35 cellular contexts compared by ENCODE assay signal in the genomic region with DNA sequence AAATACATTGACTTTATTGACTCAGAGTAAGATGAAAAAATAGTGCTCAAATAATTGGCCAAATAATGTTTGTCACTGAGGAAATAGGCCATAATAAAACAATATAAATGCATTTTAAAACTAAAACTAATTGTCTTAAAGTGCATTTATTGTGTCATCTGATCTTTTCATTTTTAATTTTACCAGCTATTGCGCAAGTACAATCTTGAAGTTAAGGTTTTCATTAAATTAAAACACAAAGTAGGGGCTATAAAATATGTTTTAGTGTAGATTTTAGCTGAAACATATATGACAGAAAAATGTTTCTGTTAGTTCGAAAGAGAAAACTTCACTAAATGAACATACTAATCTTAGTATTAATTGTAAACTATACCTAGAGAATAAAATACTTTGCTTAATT.
"Had no signal": no experiment of that assay in that cellular context is flagged by ENCODE, and none has a peak within 500 bp of the region (broad histone marks: within the 10 kb centered on the region; RNA-seq: fewer than 3 reads in every experiment).

No MANE protein-coding gene starts in this region.

- H3K36me3 Mint-ChIP-seq: activated CD4-positive, alpha-beta memory T cell treated with anti-CD3 and anti-CD28 coated beads for 36 hours; activated naive CD4-positive, alpha-beta T cell treated with anti-CD3 and anti-CD28 coated beads, Interleukin-2, amount 50 U/mL, for 72 hours; activated naive CD8-positive, alpha-beta T cell treated with anti-CD3 and anti-CD28 coated beads for 36 hours had no signal

- H3K4me1 Mint-ChIP-seq: activated B cell treated with CpG ODN at 0.5 μM for 24 hours; activated CD4-positive, alpha-beta T cell treated with anti-CD3 and anti-CD28 coated beads, Interleukin-2, amount 10 ng/mL, durations not matched to agents 24 days and 14 days; activated naive CD8-positive, alpha-beta T cell treated with anti-CD3 and anti-CD28 coated beads for 36 hours; activated T-helper 17 cell treated with anti-CD3 and anti-CD28 coated beads, Interleukin-2, amount 50 U/mL, for 72 hours; T-helper 17 cell had no signal

- FAIRE-seq: astrocyte, TTC549 had no signal

- H3K9me3 ChIP-seq: adrenal gland, body of pancreas, breast epithelium, colonic mucosa had no signal

- H3K9me3 Mint-ChIP-seq: activated T-helper 17 cell treated with anti-CD3 and anti-CD28 coated beads, Interleukin-2, amount 50 U/mL, for 72 hours had no signal

- H3K36me3 ChIP-seq: adrenal gland, brain microvascular endothelial cell, breast epithelium, colonic mucosa had no signal

- H3K27me3 ChIP-seq: adrenal gland, body of pancreas, brain microvascular endothelial cell, breast epithelium, colonic mucosa had no signal

- H3K27ac Mint-ChIP-seq: activated B cell treated with CpG ODN at 0.5 μM for 24 hours; activated CD4-positive, alpha-beta memory T cell treated with anti-CD3 and anti-CD28 coated beads for 36 hours; activated CD4-positive, alpha-beta T cell treated with anti-CD3 and anti-CD28 coated beads, Interleukin-2, amount 10 ng/mL, durations not matched to agents 24 days and 14 days; activated CD8-positive, alpha-beta T cell treated with anti-CD3 and anti-CD28 coated beads for 36 hours; activated naive CD4-positive, alpha-beta T cell treated with anti-CD3 and anti-CD28 coated beads for 36 hours; activated naive CD4-positive, alpha-beta T cell treated with anti-CD3 and anti-CD28 coated beads, Interleukin-2, amount 50 U/mL, for 72 hours; activated naive CD8-positive, alpha-beta T cell treated with anti-CD3 and anti-CD28 coated beads for 36 hours; activated T-cell treated with anti-CD3 and anti-CD28 coated beads, Interleukin-2, amount 50 U/mL, for 72 hours; activated T-helper 1 cell treated with anti-CD3 and anti-CD28 coated beads, Interleukin-12 subunit alpha, Interleukin-12 subunit beta, Interleukin-2, Interleukin-4 antibody, amounts not matched to agents 30 ng/mL and 10 ng/mL and 1 ng/mL, durations not matched to agents 14 hours and 24 hours and 36 hours; activated T-helper 17 cell treated with anti-CD3 and anti-CD28 coated beads, Interleukin-2, amount 50 U/mL, for 72 hours; T-helper 17 cell had no signal

- ATAC-seq: activated CD8-positive, alpha-beta T cell treated with anti-CD3 and anti-CD28 coated beads for 36 hours; activated naive CD4-positive, alpha-beta T cell treated with anti-CD3 and anti-CD28 coated beads, Interleukin-2, amount 50 U/mL, for 72 hours; activated T-cell treated with anti-CD3 and anti-CD28 coated beads, Interleukin-2, amount 50 U/mL, for 4 hours; activated T-cell treated with anti-CD3 and anti-CD28 coated beads, Interleukin-2, amount 50 U/mL, for 72 hours; activated T-helper 17 cell treated with anti-CD3 and anti-CD28 coated beads, Interleukin-2, amount 50 U/mL, for 72 hours; body of pancreas; T-helper 17 cell had no signal

- H3K27ac ChIP-seq: adrenal gland, body of pancreas, brain microvascular endothelial cell, breast epithelium, colonic mucosa, VCaP had no signal

- DNase-seq: activated B cell treated with CpG ODN at 0.5 μM for 24 hours; activated CD4-positive, alpha-beta memory T cell treated with anti-CD3 and anti-CD28 coated beads for 36 hours; activated CD4-positive, alpha-beta T cell treated with anti-CD3 and anti-CD28 coated beads for 4 hours; activated CD4-positive, alpha-beta T cell treated with anti-CD3 and anti-CD28 coated beads, Interleukin-2, amount 10 ng/mL, durations not matched to agents 24 days and 14 days; activated CD4-positive, alpha-beta T cell treated with anti-CD3 and anti-CD28 coated beads, Interleukin-2, amount 50 U/mL, for 1 hour; activated CD4-positive, alpha-beta T cell treated with anti-CD3 and anti-CD28 coated beads, Interleukin-2, amount 50 U/mL, for 4 hours; activated CD4-positive, CD25-positive, alpha-beta regulatory T cell treated with anti-CD3 and anti-CD28 coated beads, Interleukin-2, amount 50 U/mL, for 72 hours; activated CD8-positive, alpha-beta memory T cell treated with anti-CD3 and anti-CD28 coated beads, Interleukin-2, amount 50 U/mL, for 4 hours; activated CD8-positive, alpha-beta T cell treated with anti-CD3 and anti-CD28 coated beads for 36 hours; activated effector memory CD4-positive, alpha-beta T cell treated with anti-CD3 and anti-CD28 coated beads, Interleukin-2, amount 50 U/mL, for 16 hours; activated gamma-delta T cell treated with Interleukin-2 at 50 U/mL for 16 hours; activated naive CD4-positive, alpha-beta T cell; activated naive CD4-positive, alpha-beta T cell treated with anti-CD3 and anti-CD28 coated beads for 36 hours; activated naive CD4-positive, alpha-beta T cell treated with anti-CD3 and anti-CD28 coated beads, Interleukin-2, amount 50 U/mL, for 16 hours; activated naive CD8-positive, alpha-beta T cell treated with anti-CD3 and anti-CD28 coated beads for 36 hours; activated T-cell treated with anti-CD3 and anti-CD28 coated beads for 4 hours; activated T-cell treated with anti-CD3 and anti-CD28 coated beads, Interleukin-2, amount 50 U/mL, for 1 hour; activated T-cell treated with anti-CD3 and anti-CD28 coated beads, Interleukin-2, amount 50 U/mL, for 4 hours; activated T-cell treated with anti-CD3 and anti-CD28 coated beads, Interleukin-2, amount 50 U/mL, for 72 hours; adrenal gland; amniotic stem cell; aorta; body of pancreas; brain microvascular endothelial cell; central memory CD4-positive, alpha-beta T cell; colonic mucosa; T-helper 17 cell; T-helper 9 cell had no signal

- H3K4me1 ChIP-seq: adrenal gland, body of pancreas, breast epithelium, colonic mucosa had no signal

- H3K4me3 ChIP-seq: adrenal gland, body of pancreas, breast epithelium, colonic mucosa had no signal

- H3K4me3 Mint-ChIP-seq: activated B cell treated with CpG ODN at 0.5 μM for 24 hours; activated CD4-positive, alpha-beta memory T cell treated with anti-CD3 and anti-CD28 coated beads for 36 hours; activated CD4-positive, alpha-beta T cell treated with anti-CD3 and anti-CD28 coated beads, Interleukin-2, amount 10 ng/mL, durations not matched to agents 24 days and 14 days; activated CD8-positive, alpha-beta T cell treated with anti-CD3 and anti-CD28 coated beads for 36 hours; activated naive CD4-positive, alpha-beta T cell treated with anti-CD3 and anti-CD28 coated beads for 36 hours; activated naive CD8-positive, alpha-beta T cell treated with anti-CD3 and anti-CD28 coated beads for 36 hours; activated T-cell treated with anti-CD3 and anti-CD28 coated beads, Interleukin-2, amount 50 U/mL, for 4 hours; activated T-cell treated with anti-CD3 and anti-CD28 coated beads, Interleukin-2, amount 50 U/mL, for 72 hours; activated T-helper 1 cell treated with anti-CD3 and anti-CD28 coated beads, Interleukin-12 subunit alpha, Interleukin-12 subunit beta, Interleukin-2, Interleukin-4 antibody, amounts not matched to agents 30 ng/mL and 10 ng/mL and 1 ng/mL, durations not matched to agents 14 hours and 24 hours and 36 hours; activated T-helper 17 cell treated with anti-CD3 and anti-CD28 coated beads, Interleukin-2, amount 50 U/mL, for 72 hours; T-helper 17 cell had no signal

- H3K27me3 Mint-ChIP-seq: activated B cell treated with CpG ODN at 0.5 μM for 24 hours; activated CD4-positive, alpha-beta memory T cell treated with anti-CD3 and anti-CD28 coated beads for 36 hours; activated CD4-positive, alpha-beta T cell treated with anti-CD3 and anti-CD28 coated beads, Interleukin-2, amount 10 ng/mL, durations not matched to agents 24 days and 14 days; activated CD8-positive, alpha-beta T cell treated with anti-CD3 and anti-CD28 coated beads for 36 hours; activated naive CD8-positive, alpha-beta T cell treated with anti-CD3 and anti-CD28 coated beads for 36 hours; activated T-helper 17 cell treated with anti-CD3 and anti-CD28 coated beads, Interleukin-2, amount 50 U/mL, for 72 hours; T-helper 17 cell had no signal
